ENCODE assay signal across 21 cellular contexts in the genomic region with DNA sequence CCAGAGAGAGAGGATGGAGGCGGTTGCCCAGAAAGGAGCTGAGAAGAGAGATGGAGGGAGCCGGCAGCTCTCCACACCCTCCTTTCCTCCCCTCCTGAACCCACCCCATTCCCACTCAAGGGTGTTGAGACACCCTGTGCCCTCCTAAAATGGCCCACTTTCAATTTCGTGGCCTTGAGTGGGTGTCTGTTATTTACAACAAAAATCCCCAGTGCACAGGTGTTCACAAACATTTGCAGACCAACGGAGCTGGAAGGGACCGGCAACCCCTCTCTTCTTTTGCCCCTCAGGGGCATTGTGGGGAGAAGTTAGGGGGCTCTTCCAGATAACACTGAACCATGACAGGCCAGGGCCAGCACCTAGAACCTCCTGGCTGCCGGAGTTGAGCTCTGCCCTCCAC.
"Had no signal": no experiment of that assay in that cellular context is flagged by ENCODE, and none has a peak within 500 bp of the region (broad histone marks: within the 10 kb centered on the region; RNA-seq: fewer than 3 reads in every experiment).

No MANE protein-coding gene starts in this region.

- H3K4me1 ChIP-seq: body of pancreas, colonic mucosa, gastroesophageal sphincter, left lung, right atrium auricular region, tibial nerve had no signal

- H3K9me3 ChIP-seq: body of pancreas, colonic mucosa, gastroesophageal sphincter, left lung, mucosa of descending colon, right atrium auricular region, tibial nerve had no signal

- DNase-seq: activated CD4-positive, alpha-beta T cell treated with anti-CD3 and anti-CD28 coated beads for 48 hours; activated CD8-positive, alpha-beta T cell treated with anti-CD3 and anti-CD28 coated beads for 36 hours; activated gamma-delta T cell; activated T-cell treated with anti-CD3 and anti-CD28 coated beads, Interleukin-2, amount 50 U/mL, for 4 hours; body of pancreas; central memory CD4-positive, alpha-beta T cell; colonic mucosa; left lung; mammary epithelial cell; mucosa of descending colon; naive thymus-derived CD8-positive, alpha-beta T cell; nucleus accumbens; stimulated activated CD4-positive, alpha-beta T cell treated with anti-CD3 and anti-CD28 coated beads, Interleukin-4, amount 100 ng/mL, for 1 hour; stimulated activated naive CD4-positive, alpha-beta T cell treated with Interleukin-2 at 50 U/mL for 16 hours had no signal

- FAIRE-seq: endometrium, keratinocyte, TTC549 had no signal

- H3K36me3 ChIP-seq: colonic mucosa, gastroesophageal sphincter, left lung, right atrium auricular region, tibial nerve had no signal

- ATAC-seq: activated CD8-positive, alpha-beta T cell treated with anti-CD3 and anti-CD28 coated beads for 36 hours; activated naive CD4-positive, alpha-beta T cell treated with anti-CD3 and anti-CD28 coated beads, Interleukin-2, amount 50 U/mL, for 72 hours; activated T-cell treated with anti-CD3 and anti-CD28 coated beads, Interleukin-2, amount 50 U/mL, for 4 hours; body of pancreas; gastroesophageal sphincter; left lung; naive thymus-derived CD8-positive, alpha-beta T cell had no signal

- H3K4me3 ChIP-seq: body of pancreas, colonic mucosa, gastroesophageal sphincter, left lung, mucosa of descending colon, right atrium auricular region, tibial nerve had no signal

- H3K27ac ChIP-seq: body of pancreas, colonic mucosa, gastroesophageal sphincter, left lung, right atrium auricular region, tibial nerve had no signal

- H3K27me3 ChIP-seq: body of pancreas, colonic mucosa, right atrium auricular region, tibial nerve had no signal
